In the genomic region with DNA sequence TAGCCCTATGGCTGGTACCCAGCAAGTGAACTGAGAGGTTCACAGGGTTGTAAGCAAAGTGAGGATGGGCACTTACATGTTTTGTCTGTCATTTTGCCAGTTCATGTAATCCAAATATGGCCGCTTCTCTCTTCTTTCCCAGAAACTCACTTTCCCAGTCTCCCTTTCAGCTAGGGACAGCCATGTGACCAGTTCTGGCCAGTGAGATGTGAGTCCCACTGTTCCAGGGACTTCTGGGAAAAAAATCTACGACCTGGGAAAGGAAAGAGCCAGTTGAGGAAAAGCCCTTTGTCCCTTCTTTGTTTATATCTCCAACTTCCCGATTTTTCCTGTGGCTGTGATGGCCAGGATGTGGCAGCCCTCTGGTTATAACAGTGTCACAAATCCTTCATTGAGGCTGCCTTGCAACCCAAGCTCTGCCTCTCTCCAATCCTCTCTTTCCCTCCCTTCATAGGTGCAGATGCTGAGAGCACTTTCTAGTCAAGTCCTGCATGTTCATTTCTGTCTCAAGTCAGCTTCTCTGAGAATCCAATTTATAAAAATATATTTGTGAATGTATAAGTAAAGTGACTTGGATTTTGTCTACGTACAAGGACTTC, we compare ENCODE assay signal across 13 cellular contexts.
DNase-seq lines count a peak whose midpoint lies in the region; ATAC-seq, FAIRE-seq and TF ChIP-seq lines count a peak whose summit lies in the region.
"Had no signal": no experiment of that assay in that cellular context is flagged by ENCODE, and none has a peak within 500 bp of the region (broad histone marks: within the 10 kb centered on the region; RNA-seq: fewer than 3 reads in every experiment).

No MANE protein-coding gene starts in this region.

- no peak overlapping the region for H3K4me3 Mint-ChIP-seq in T-helper 2 cell treated with Interferon-gamma antibody and Interleukin-4, amounts not matched to agents 5 μg/mL and 100 μg/mL, for 36 hours
- no peak overlapping the region for H3K4me3 Mint-ChIP-seq in type B pancreatic cell
- H3K4me3 Mint-ChIP-seq: activated CD8-positive, alpha-beta T cell treated with anti-CD3 and anti-CD28 coated beads for 36 hours; CD4-positive, CD25-positive, alpha-beta regulatory T cell had no signal

- H3K9me3 ChIP-seq in esophagus muscularis mucosa (no peaks in the 10 kb centered on the region), pancreas (no peaks in the 10 kb centered on the region)

- ATAC-seq in pancreas, result no peak
- ATAC-seq: activated CD8-positive, alpha-beta T cell treated with anti-CD3 and anti-CD28 coated beads for 36 hours; heart right ventricle had no signal

- FAIRE-seq in pancreas (lab: Jason Lieb, UNC), result no peak
- FAIRE-seq: GM12892 had no signal

- DNase-seq in COLO829 (ENCODE audit: low spot score) (peak; percentile 23), HT-29 (ENCODE audit: low spot score) (peak; percentile 50), OCI-M1 (lab: John Stamatoyannopoulos, UW) (peak; percentile 27), esophagus muscularis mucosa (ENCODE audit: extremely low spot score) (peak; percentile 79), pancreas (no peak), type B pancreatic cell (ENCODE audit: extremely low spot score, unreplicated experiment) (no peak)
- DNase-seq in stimulated activated naive CD4-positive, alpha-beta T cell treated with Interleukin-2 at 50 U/mL for 16 hours (lab: John Stamatoyannopoulos, UW), result no peak
- DNase-seq in T-helper 2 cell treated with Interferon-gamma antibody and Interleukin-4, amounts not matched to agents 5 μg/mL and 100 μg/mL, for 36 hours (ENCODE audit: low spot score), result no peak
- DNase-seq: activated CD8-positive, alpha-beta T cell treated with anti-CD3 and anti-CD28 coated beads for 36 hours; CD4-positive, CD25-positive, alpha-beta regulatory T cell; heart right ventricle; substantia nigra had no signal

- intact Hi-C loops in esophagus muscularis mucosa (cut with DNase I) (no loop called here), pancreas (cut with DNase I) (no loop called here)

- H3K36me3 ChIP-seq in esophagus muscularis mucosa, result no peaks in the 10 kb centered on the region
- H3K36me3 ChIP-seq in pancreas, result no peaks in the 10 kb centered on the region
- H3K36me3 ChIP-seq: heart right ventricle had no signal

- no peaks in the 10 kb centered on the region for H3K9me3 Mint-ChIP-seq in T-helper 2 cell treated with Interferon-gamma antibody and Interleukin-4, amounts not matched to agents 5 μg/mL and 100 μg/mL, for 36 hours
- peaks cover 5% of the 10 kb centered on the region for H3K9me3 Mint-ChIP-seq in type B pancreatic cell
- H3K9me3 Mint-ChIP-seq: activated CD8-positive, alpha-beta T cell treated with anti-CD3 and anti-CD28 coated beads for 36 hours had no signal

- TF ChIP-seq CTCF in esophagus muscularis mucosa (IDR thresholded peaks at IDR 0.05) (no peak), pancreas (IDR thresholded peaks at IDR 0.05) (no peak), type B pancreatic cell (conservative IDR thresholded peaks at IDR 0.05) (no peak)

- no peaks in the 10 kb centered on the region for H3K4me1 Mint-ChIP-seq in T-helper 2 cell treated with Interferon-gamma antibody and Interleukin-4, amounts not matched to agents 5 μg/mL and 100 μg/mL, for 36 hours (ENCODE audit: low read depth)
- no peaks in the 10 kb centered on the region for H3K4me1 Mint-ChIP-seq in type B pancreatic cell (ENCODE audit: unreplicated experiment)
- H3K4me1 Mint-ChIP-seq: CD4-positive, CD25-positive, alpha-beta regulatory T cell had no signal

- no peak for TF ChIP-seq EP300 in esophagus muscularis mucosa (IDR thresholded peaks at IDR 0.05)

- 81% methylated on average over 4 of the region's 4 CpGs for WGBS in esophagus muscularis mucosa
- WGBS in pancreas, 2 donors, result 51 to 65% methylated on average over 4 of the region's 4 CpGs

- H3K36me3 Mint-ChIP-seq in T-helper 2 cell treated with Interferon-gamma antibody and Interleukin-4, amounts not matched to agents 5 μg/mL and 100 μg/mL, for 36 hours (ENCODE audit: low read depth), result no peaks in the 10 kb centered on the region
- no peaks in the 10 kb centered on the region for H3K36me3 Mint-ChIP-seq in type B pancreatic cell
- H3K36me3 Mint-ChIP-seq: CD4-positive, CD25-positive, alpha-beta regulatory T cell had no signal

- no peak for TF ChIP-seq POLR2A in esophagus muscularis mucosa (IDR thresholded peaks at IDR 0.05; ENCODE audit: low read depth)

- H3K27ac ChIP-seq in esophagus muscularis mucosa (replicated peaks in 1 of 4) (no peak overlapping the region), pancreas (no peak overlapping the region)
- H3K27ac ChIP-seq: heart right ventricle had no signal

- no peaks in the 10 kb centered on the region for H3K27me3 ChIP-seq in esophagus muscularis mucosa
- no peaks in the 10 kb centered on the region for H3K27me3 ChIP-seq in pancreas

- H3K4me3 ChIP-seq in esophagus muscularis mucosa (no peak overlapping the region), pancreas (no peak overlapping the region)
- H3K4me3 ChIP-seq: heart right ventricle had no signal

- no peaks in the 10 kb centered on the region for H3K27me3 Mint-ChIP-seq in T-helper 2 cell treated with Interferon-gamma antibody and Interleukin-4, amounts not matched to agents 5 μg/mL and 100 μg/mL, for 36 hours (ENCODE audit: low read depth)
- H3K27me3 Mint-ChIP-seq in type B pancreatic cell, result peaks cover 4% of the 10 kb centered on the region
- H3K27me3 Mint-ChIP-seq: activated CD8-positive, alpha-beta T cell treated with anti-CD3 and anti-CD28 coated beads for 36 hours; CD4-positive, CD25-positive, alpha-beta regulatory T cell had no signal

- H3K27ac Mint-ChIP-seq in T-helper 2 cell treated with Interferon-gamma antibody and Interleukin-4, amounts not matched to agents 5 μg/mL and 100 μg/mL, for 36 hours, result no peak overlapping the region
- no peak overlapping the region for H3K27ac Mint-ChIP-seq in type B pancreatic cell
- H3K27ac Mint-ChIP-seq: activated CD8-positive, alpha-beta T cell treated with anti-CD3 and anti-CD28 coated beads for 36 hours; CD4-positive, CD25-positive, alpha-beta regulatory T cell had no signal

- H3K4me1 ChIP-seq in esophagus muscularis mucosa (no peaks in the 10 kb centered on the region), pancreas (no peaks in the 10 kb centered on the region)
- H3K4me1 ChIP-seq: heart right ventricle had no signal

Comparison
In these comparisons a context has a peak if more than half of its experiments do, and no peak if none do; other contexts are left out.
1. DNase-seq: peak in COLO829 (single experiment), HT-29 (single experiment), OCI-M1 (single experiment) and esophagus muscularis mucosa (single experiment); none in stimulated activated naive CD4-positive, alpha-beta T cell treated with Interleukin-2 at 50 U/mL for 16 hours (single experiment), pancreas (0 of 6), T-helper 2 cell treated with Interferon-gamma antibody and Interleukin-4, amounts not matched to agents 5 μg/mL and 100 μg/mL, for 36 hours (single experiment) and type B pancreatic cell (single experiment).